21 cellular contexts compared by ENCODE assay signal in genomic region chr4:185036842-185037241, GRCh38. TPM values are rescaled to one million over a fixed set of nuclear protein-coding genes. Genes with fewer than 3 reads are reported as not detected.
DNase-seq lines count a peak whose midpoint lies in the region; ATAC-seq, FAIRE-seq and TF ChIP-seq lines count a peak whose summit lies in the region.
"Had no signal": no experiment of that assay in that cellular context is flagged by ENCODE, and none has a peak within 500 bp of the region (broad histone marks: within the 10 kb centered on the region; RNA-seq: fewer than 3 reads in every experiment).

No MANE protein-coding gene starts in this region.

- H3K79me1 ChIP-seq in IMR-90 (ENCODE audit: low read depth in 1 of 2, low read length in 2 of 2) (no peaks in the 10 kb centered on the region), H1 (ENCODE audit: low read depth, low read length) (no peaks in the 10 kb centered on the region), trophoblast cell (ENCODE audit: low read length) (no peaks in the 10 kb centered on the region)

- H3K14ac ChIP-seq in IMR-90 (replicated peaks; ENCODE audit: low read depth, low read length) (no peak overlapping the region), H1 (ENCODE audit: insufficient read length) (no peak overlapping the region), trophoblast cell (ENCODE audit: low read length) (no peak overlapping the region)

- no peak overlapping the region for H2BK12ac ChIP-seq in H1 (ENCODE audit: low read depth, low read length)
- no peak overlapping the region for H2BK12ac ChIP-seq in trophoblast cell (ENCODE audit: low read length)

- H3K9me1 ChIP-seq in IMR-90 (ENCODE audit: insufficient read depth, low read length): no peaks in the 10 kb centered on the region

- H2BK120ac ChIP-seq in IMR-90 (ENCODE audit: low read depth, low read length): no peak overlapping the region
- no peak overlapping the region for H2BK120ac ChIP-seq in H1 (replicated peaks; ENCODE audit: low read depth, low read length)
- no peak overlapping the region for H2BK120ac ChIP-seq in trophoblast cell (ENCODE audit: insufficient read depth, low read length, poor library complexity)

- FAIRE-seq in H1 (lab: Jason Lieb, UNC): no peak
- FAIRE-seq: D721Med, RCC 7860 had no signal

- H3K18ac ChIP-seq in IMR-90 (ENCODE audit: low read depth, low read length): no peak overlapping the region
- H3K18ac ChIP-seq in H1 (ENCODE audit: extremely low read depth, low read length): no peak overlapping the region
- no peak overlapping the region for H3K18ac ChIP-seq in trophoblast cell (ENCODE audit: low read length)

- POLR2A ChIA-PET in IMR-90 (lab: Charles Lee; ENCODE audit: unreplicated experiment) (no interaction called here), H1 (lab: Charles Lee; ENCODE audit: partially characterized antibody) (no interaction called here)

- H2AK5ac ChIP-seq in IMR-90 (ENCODE audit: low read depth, low read length) (no peak overlapping the region), H1 (ENCODE audit: low read depth, low read length) (no peak overlapping the region), trophoblast cell (ENCODE audit: low read length) (no peak overlapping the region)

- H4K8ac ChIP-seq in IMR-90 (ENCODE audit: low read depth in 2 of 2, low read length in 2 of 2): no peak overlapping the region
- no peak overlapping the region for H4K8ac ChIP-seq in H1 (ENCODE audit: extremely low read depth, insufficient read depth, low read length)
- H4K8ac ChIP-seq in trophoblast cell (ENCODE audit: low read depth, low read length): no peak overlapping the region

- H3K79me2 ChIP-seq in H1 (ENCODE audit: control insufficient read depth in 1 of 2, insufficient read depth in 2 of 2, low read length in 2 of 2) (no peaks in the 10 kb centered on the region), trophoblast cell (ENCODE audit: control insufficient read depth, insufficient read depth, low read length, poor library complexity) (no peaks in the 10 kb centered on the region)

- H3K56ac ChIP-seq in IMR-90 (ENCODE audit: extremely low read depth, insufficient read depth, low read length) (no peak overlapping the region), H1 (replicated peaks; ENCODE audit: insufficient read length, low read depth, low read length) (no peak overlapping the region)

- intact Hi-C loops in IMR-90 (cut with micrococcal nuclease): loop anchor here (10.0 kb wide), 1 partner anchor 998 kb away; no protein-coding TSS in a partner anchor

- H2AK9ac ChIP-seq in IMR-90 (replicated peaks; ENCODE audit: low read depth, low read length, poor library complexity): no peak overlapping the region

- H2BK20ac ChIP-seq in IMR-90 (ENCODE audit: low read depth, low read length) (no peak overlapping the region), H1 (ENCODE audit: low read length) (peak overlapping the region; percentile 29; the same call in 1 of the 2 replicates)

- H3K27me3 ChIP-seq in IMR-90 (ENCODE audit: control insufficient read depth, insufficient read depth, low read length) (peaks cover 7% of the 10 kb centered on the region), H1 (replicated peaks in 1 of 4; ENCODE audit: control insufficient read depth in 3 of 4, extremely low read depth in 1 of 4, insufficient read depth in 3 of 4, low read length in 3 of 4) (peaks cover 0 to 5% (median 2%) of the 10 kb centered on the region in 4 experiments; a peak in 3 of 7 replicates), trophoblast cell (ENCODE audit: insufficient read depth, low read length) (peaks cover 1% of the 10 kb centered on the region)
- H3K27me3 ChIP-seq: MG63 had no signal

- no peaks in the 10 kb centered on the region for H3K4me1 ChIP-seq in IMR-90 (ENCODE audit: control insufficient read depth, insufficient read depth, low read length)
- H3K4me1 ChIP-seq in H1 (replicated peaks in 1 of 4; ENCODE audit: control insufficient read depth in 3 of 4, insufficient read depth in 4 of 4, low read length in 3 of 4): no peaks in the 10 kb centered on the region; a peak in 1 of 7 replicates
- no peaks in the 10 kb centered on the region for H3K4me1 ChIP-seq in trophoblast cell (ENCODE audit: control insufficient read depth in 1 of 2, insufficient read depth in 2 of 2, low read length in 2 of 2)

- no peak overlapping the region for H3K9ac ChIP-seq in IMR-90 (ENCODE audit: low read depth, low read length)
- H3K9ac ChIP-seq in H1 (replicated peaks in 1 of 4; ENCODE audit: extremely low read depth in 1 of 4, low read depth in 3 of 4, low read length in 3 of 4): no peak overlapping the region
- H3K9ac ChIP-seq in trophoblast cell (ENCODE audit: low read length): peak overlapping the region; percentile 5

- no peak overlapping the region for H4K12ac ChIP-seq in trophoblast cell (ENCODE audit: low read depth, low read length)

- no peak for TF ChIP-seq POLR2A in IMR-90 (IDR thresholded peaks at IDR 0.05; ENCODE audit: low read depth, low read length)
- TF ChIP-seq POLR2A in H1 (IDR thresholded peaks at IDR 0.05; ENCODE audit: control extremely low read depth in 1 of 2, low read depth in 2 of 2, low read length in 2 of 2): no peak

- no peaks in the 10 kb centered on the region for H3K9me3 ChIP-seq in IMR-90 (ENCODE audit: control insufficient read depth, insufficient read depth, low read length)
- no peaks in the 10 kb centered on the region for H3K9me3 ChIP-seq in H1 (ENCODE audit: insufficient read depth in 2 of 2, low read depth in 1 of 2, low read length in 1 of 2)
- peaks cover 3% of the 10 kb centered on the region for H3K9me3 ChIP-seq in trophoblast cell (ENCODE audit: insufficient read depth, low read depth, low read length)
- H3K9me3 ChIP-seq: MG63 had no signal

- H2BK5ac ChIP-seq in IMR-90 (ENCODE audit: low read depth, low read length, poor library complexity, severe bottlenecking) (no peak overlapping the region), H1 (ENCODE audit: low read depth, low read length) (no peak overlapping the region), trophoblast cell (ENCODE audit: low read depth, low read length, poor library complexity) (no peak overlapping the region)

- CTCF ChIA-PET in IMR-90 (lab: Yijun Ruan, JAX): interaction anchor here (2.0 kb wide), 1 partner anchor 98 kb away, joined by 6 read pairs; no protein-coding TSS in a partner anchor
- CTCF ChIA-PET in H1 (lab: Charles Lee; ENCODE audit: partially characterized antibody): interaction anchor here (0.8 to 13.9 kb wide), 17 partner anchors 10 to 147 kb away, joined by 3 to 210 read pairs (median 5); partner anchors contain the start of gene SLC25A4

- WGBS in IMR-90 (ENCODE audit: extremely low coverage in 2 of 2, insufficient read length in 1 of 2), 2 experiments: 17% methylated on average over 1 of the region's 6 CpGs; no CpG with 5 or more reads in 1 of the 2 experiments
- WGBS in H1 (ENCODE audit: extremely low coverage in 1 of 2, insufficient coverage in 1 of 2, insufficient read length in 1 of 2, insufficient replicate concordance in 2 of 2, low coverage in 1 of 2, low lambda C conversion rate in 2 of 2, missing lambda C conversion rate in 1 of 2), 2 experiments: 54% methylated on average over 6 of the region's 6 CpGs; no CpG with 5 or more reads in 1 of the 2 experiments
- no CpG with 5 or more reads among the region's 6 CpGs for WGBS in trophoblast cell (ENCODE audit: extremely low coverage, insufficient coverage, insufficient read length)

- H3K27ac ChIP-seq in IMR-90 (ENCODE audit: insufficient read depth, low read length) (no peak overlapping the region), H1 (ENCODE audit: low read depth, low read length) (no peak overlapping the region), trophoblast cell (ENCODE audit: low read depth, low read length) (no peak overlapping the region)
- H3K27ac ChIP-seq: C4-2B, SK-N-MC had no signal

- peak overlapping the region; percentile 48 for H2AFZ ChIP-seq in IMR-90 (replicated peaks; ENCODE audit: low read length, poor library complexity)
- no peak overlapping the region for H2AFZ ChIP-seq in H1 (ENCODE audit: low read length)
- H2AFZ ChIP-seq in trophoblast cell (ENCODE audit: insufficient read depth, low read length, poor library complexity): no peak overlapping the region

- ATAC-seq in IMR-90 (ENCODE audit: low read depth): no peak
- ATAC-seq: T-cell had no signal

- H3K23me2 ChIP-seq in H1 (ENCODE audit: low read depth, low read length): no peaks in the 10 kb centered on the region

- H2BK15ac ChIP-seq in IMR-90 (ENCODE audit: low read depth, low read length) (no peak overlapping the region), H1 (ENCODE audit: low read length) (0 out of 2 replicates have a peak overlapping the region, but pooled peaks have one; percentile 5)

- H4K91ac ChIP-seq in IMR-90 (ENCODE audit: insufficient read depth, low read depth, low read length) (no peak overlapping the region), H1 (replicated peaks; ENCODE audit: insufficient read length, low read length) (no peak overlapping the region), trophoblast cell (ENCODE audit: low read depth, low read length) (no peak overlapping the region)

- no peak overlapping the region for H3K23ac ChIP-seq in IMR-90 (ENCODE audit: low read depth, low read length)
- no peak overlapping the region for H3K23ac ChIP-seq in H1 (ENCODE audit: insufficient read length)
- H3K23ac ChIP-seq in trophoblast cell (ENCODE audit: low read length): no peak overlapping the region

- H3K4me3 ChIP-seq in GM12864 (ENCODE audit: low read depth, low read length) (no peak overlapping the region), IMR-90 (ENCODE audit: insufficient read depth, low read depth, low read length) (no peak overlapping the region), H1 (ENCODE audit: extremely low read depth in 1 of 4, insufficient read depth in 2 of 4, low read depth in 3 of 4, low read length in 4 of 4) (no peak overlapping the region), trophoblast cell (ENCODE audit: low read depth, low read length) (no peak overlapping the region)
- H3K4me3 ChIP-seq: MG63, SK-N-MC had no signal

- in situ Hi-C loops in IMR-90 (cut with MboI; ENCODE audit: low sequenced_read_pairs): no loop called here

- H4K5ac ChIP-seq in IMR-90 (ENCODE audit: low read depth, low read length) (no peak overlapping the region), H1 (ENCODE audit: insufficient read length, low read depth, low read length) (no peak overlapping the region)

- TF ChIP-seq EP300 in H1 (IDR thresholded peaks at IDR 0.05; ENCODE audit: borderline replicate concordance in 1 of 2, low read depth in 2 of 2, low read length in 2 of 2): no peak

- no TSS peak for BruUV-seq in IMR-90 (replicated peaks; lab: Mats Ljungman, UMichigan)

- H3K36me3 ChIP-seq in IMR-90 (ENCODE audit: control insufficient read depth, insufficient read depth, low read length): no peaks in the 10 kb centered on the region
- H3K36me3 ChIP-seq in H1 (ENCODE audit: control insufficient read depth in 2 of 4, insufficient read depth in 4 of 4, low read length in 3 of 4): no peaks in the 10 kb centered on the region
- H3K36me3 ChIP-seq in trophoblast cell (ENCODE audit: control insufficient read depth in 1 of 2, insufficient read depth in 2 of 2, low read length in 2 of 2): no peaks in the 10 kb centered on the region
- H3K36me3 ChIP-seq: MG63 had no signal

- TF ChIP-seq CTCF in GM12864 (IDR thresholded peaks at IDR 0.05; ENCODE audit: low read depth, low read length, missing control alignments) (peak; percentile 1), IMR-90 (conservative IDR thresholded peaks at IDR 0.05; ENCODE audit: low read depth, low read length) (no peak), H1 (IDR thresholded peaks at IDR 0.05; ENCODE audit: control extremely low read depth in 1 of 3, insufficient read depth in 1 of 3, low read depth in 1 of 3, low read length in 3 of 3) (peak; percentile 64 to 68 (median 66))

- no peak overlapping the region for H3K4me2 ChIP-seq in IMR-90 (ENCODE audit: low read depth, low read length)
- no peak overlapping the region for H3K4me2 ChIP-seq in H1 (ENCODE audit: insufficient read depth in 1 of 2, low read depth in 2 of 2, low read length in 2 of 2)
- no peak overlapping the region for H3K4me2 ChIP-seq in trophoblast cell (ENCODE audit: low read length)

- H4K20me1 ChIP-seq in IMR-90 (ENCODE audit: insufficient read depth, low read length) (no peaks in the 10 kb centered on the region), H1 (replicated peaks in 1 of 2; ENCODE audit: control insufficient read depth in 1 of 2, insufficient read depth in 2 of 2, low read length in 2 of 2) (no peaks in the 10 kb centered on the region)

- H3K4ac ChIP-seq in IMR-90 (ENCODE audit: low read depth, low read length) (no peak overlapping the region), H1 (replicated peaks; ENCODE audit: insufficient read length, low read depth, low read length) (no peak overlapping the region), trophoblast cell (ENCODE audit: low read depth, low read length) (no peak overlapping the region)

- no peak for TF ChIP-seq RAD21 in IMR-90 (IDR thresholded peaks at IDR 0.05; ENCODE audit: low read length)
- peak; percentile 68 to 69 for TF ChIP-seq RAD21 in H1 (IDR thresholded peaks at IDR 0.05 in 1 of 2, conservative IDR thresholded peaks at IDR 0.05 in 1 of 2; ENCODE audit: low read depth in 2 of 2, low read length in 2 of 2)

- DNase-seq in GM12864 (ENCODE audit: low read depth): no peak
- DNase-seq in IMR-90: no peak
- no peak for DNase-seq in H1 (ENCODE audit: low read depth in 1 of 2, low spot score in 2 of 2)
- DNase-seq in trophoblast cell: no peak
- no peak for DNase-seq in NCI-H526 (lab: John Stamatoyannopoulos, UW)
- no peak for DNase-seq in NCI-H82 treated with DMSO at 0.1 percent for 48 hours (lab: John Stamatoyannopoulos, UW; ENCODE audit: unreplicated experiment)
- DNase-seq in NCI-H526 treated with DMSO at 0.1 percent for 48 hours (lab: John Stamatoyannopoulos, UW): no peak
- DNase-seq: ACHN, Kasumi-1, MG63, NCI-H1048, NCI-H1436 treated with DMSO at 0.1 percent for 48 hours, NCI-H2029, NCI-H69, Right ventricle myocardium superior, T-cell had no signal

- dilution Hi-C loops in IMR-90 (cut with HindIII; ENCODE audit: low sequenced_read_pairs, unreplicated experiment): no loop called here

RNA-seq across cellular contexts. Expression of gene HELT, which starts 18.6 kb away (rescaled TPM):
- total RNA-seq in IMR-90 (2012; rRNA removed): not detected in 2 replicates
- polyA plus RNA-seq in IMR-90 (2012; rRNA removed) (not detected in 2 replicates), H1 (2011; rRNA removed) (0.28 and 0.32 TPM in 2 replicates)
- not detected in 2 replicates for polyA plus RNA-seq in IMR-90 (2012; cell fraction: cytosol; rRNA removed)
- polyA plus RNA-seq in IMR-90 (2012; cell fraction: nucleus; rRNA removed; ENCODE audit: low replicate concordance): not detected in 2 replicates
- 0.35 TPM in 1 of 2 replicates, not detected in the other for total RNA-seq in H1 (2021; fragmentation: NEBNext Ultra II Directional; extraction: Animal tissue kit (Norgen Biotek cat#: 25700))
- polyA plus RNA-seq in H1 (2011; cell fraction: cytosol; rRNA removed): 0.22 TPM
- polyA plus RNA-seq in H1 (2011; cell fraction: nucleus; rRNA removed): 0.17 TPM
- polyA plus RNA-seq in H1 (2012, experiment 1 of 2): not detected in 4 replicates
- not detected for polyA plus RNA-seq in H1 (2012, experiment 2 of 2)
- polyA plus RNA-seq in H1 (2013, experiment 1 of 2): 0.08 TPM
- polyA plus RNA-seq in H1 (2013, experiment 2 of 2): 0.09 TPM
- not detected in 2 replicates for polyA minus RNA-seq in H1 (2011; rRNA and poly(A)+ RNA removed)
- not detected for polyA minus RNA-seq in H1 (2011; cell fraction: cytosol; rRNA and poly(A)+ RNA removed)
- polyA minus RNA-seq in H1 (2011; cell fraction: nucleus; rRNA and poly(A)+ RNA removed): not detected
- not detected in 2 replicates for polyA plus RNA-seq in trophoblast cell (2013)
- total RNA-seq: HT-29, Right ventricle myocardium superior, T-cell had no signal
